ENCODE assay signal across 8 cellular contexts in genomic region chr13:51523082-51523518, GRCh38.
DNase-seq lines count a peak whose midpoint lies in the region; ATAC-seq and TF ChIP-seq lines count a peak whose summit lies in the region.

No MANE protein-coding gene starts in this region.

- H3K4me2 ChIP-seq in BLaER1 = peak overlapping the region; percentile 69

- peak; percentile 96 for DNase-seq in NB4 (ENCODE audit: low read depth)
- peak; percentile 50 for DNase-seq in activated naive CD4-positive, alpha-beta T cell treated with anti-CD3 and anti-CD28 coated beads, Interleukin-2, amount 10 ng/mL, durations not matched to agents 7 days and 5 days
- peak; percentile 31 for DNase-seq in lung (ENCODE audit: low spot score)
- DNase-seq in HT-29 (ENCODE audit: low spot score) = no peak

- peaks cover 5% of the 10 kb centered on the region for H3K36me3 Mint-ChIP-seq in activated naive CD4-positive, alpha-beta T cell treated with anti-CD3 and anti-CD28 coated beads, Interleukin-2, amount 10 ng/mL, durations not matched to agents 7 days and 5 days

- no peak overlapping the region for H3K4me3 ChIP-seq in BLaER1
- H3K4me3 ChIP-seq in NB4 (ENCODE audit: low read depth, low read length) = no peak overlapping the region
- H3K4me3 ChIP-seq in lung = no peak overlapping the region

- WGBS in lung, 2 donors = 13 to 26% methylated on average over 4 of the region's 4 CpGs

- H3K9me3 ChIP-seq in BLaER1 (no peaks in the 10 kb centered on the region), lung (ENCODE audit: control insufficient read depth in 2 of 2, insufficient read depth in 1 of 2, low read length in 1 of 2) (peaks cover 0 to 4% of the 10 kb centered on the region in 2 donors)

- H3K27me3 Mint-ChIP-seq in activated naive CD4-positive, alpha-beta T cell treated with anti-CD3 and anti-CD28 coated beads, Interleukin-2, amount 10 ng/mL, durations not matched to agents 7 days and 5 days = peaks cover 11% of the 10 kb centered on the region

- H3K4me1 ChIP-seq in BLaER1 = peaks cover 22% of the 10 kb centered on the region
- H3K4me1 ChIP-seq in lung (ENCODE audit: control insufficient read depth in 2 of 2, insufficient read depth in 2 of 2, low read length in 2 of 2) = peaks cover 0 to 3% of the 10 kb centered on the region in 2 donors

- peak overlapping the region; percentile 59 for H3K27ac Mint-ChIP-seq in activated naive CD4-positive, alpha-beta T cell treated with anti-CD3 and anti-CD28 coated beads, Interleukin-2, amount 10 ng/mL, durations not matched to agents 7 days and 5 days

- H3K36me3 ChIP-seq in BLaER1 = no peaks in the 10 kb centered on the region
- no peaks in the 10 kb centered on the region for H3K36me3 ChIP-seq in lung (ENCODE audit: control insufficient read depth in 2 of 2, insufficient read depth in 2 of 2, low read length in 2 of 2)

- H3K9me3 Mint-ChIP-seq in activated naive CD4-positive, alpha-beta T cell treated with anti-CD3 and anti-CD28 coated beads, Interleukin-2, amount 10 ng/mL, durations not matched to agents 7 days and 5 days = no peaks in the 10 kb centered on the region

- no peaks in the 10 kb centered on the region for H3K27me3 ChIP-seq in BLaER1
- H3K27me3 ChIP-seq in lung (ENCODE audit: control insufficient read depth, insufficient read depth) = no peaks in the 10 kb centered on the region

- peaks cover 30% of the 10 kb centered on the region for H3K4me1 Mint-ChIP-seq in activated naive CD4-positive, alpha-beta T cell treated with anti-CD3 and anti-CD28 coated beads, Interleukin-2, amount 10 ng/mL, durations not matched to agents 7 days and 5 days

- TF ChIP-seq CTCF in NB4 (IDR thresholded peaks at IDR 0.05; ENCODE audit: low read depth, low read length) (no peak), lung (IDR thresholded peaks at IDR 0.05; ENCODE audit: control extremely low read depth, extremely low read depth) (no peak)

- no peaks in the 10 kb centered on the region for H4K20me1 ChIP-seq in BLaER1

- no peak overlapping the region for H3K4me3 Mint-ChIP-seq in activated naive CD4-positive, alpha-beta T cell treated with anti-CD3 and anti-CD28 coated beads, Interleukin-2, amount 10 ng/mL, durations not matched to agents 7 days and 5 days

- CTCF ChIA-PET in activated naive CD4-positive, alpha-beta T cell treated with anti-CD3 and anti-CD28 coated beads, Interleukin-2, amount 10 ng/mL, durations not matched to agents 7 days and 5 days (lab: Charles Lee) = no interaction called here

- H3K27ac ChIP-seq in BLaER1 (peak overlapping the region; percentile 22; the same call in 1 of the 2 replicates), lung (ENCODE audit: low read depth in 1 of 2, low read length in 1 of 2) (no peak overlapping the region)

- no peak overlapping the region for H3K9ac ChIP-seq in BLaER1

- ATAC-seq in lung (ENCODE audit: insufficient read depth, low FRiP score) = no peak
- no peak for ATAC-seq in GM18861 (IDR thresholded peaks at IDR 0.05; ENCODE audit: unreplicated experiment)
- ATAC-seq in GM18858 (IDR thresholded peaks at IDR 0.05; ENCODE audit: unreplicated experiment) = no peak
- ATAC-seq in GM19467 (IDR thresholded peaks at IDR 0.05; ENCODE audit: unreplicated experiment) = no peak

- peak; percentile 9 for TF ChIP-seq POLR2A in NB4 (IDR thresholded peaks at IDR 0.05; ENCODE audit: extremely low read depth, insufficient read length)
